10 cellular contexts compared by ENCODE assay signal in genomic region chrX:80334583-80334982, GRCh38.
DNase-seq lines count a peak whose midpoint lies in the region; ATAC-seq and TF ChIP-seq lines count a peak whose summit lies in the region.
"Had no signal": no experiment of that assay in that cellular context is flagged by ENCODE, and none has a peak within 500 bp of the region (broad histone marks: within the 10 kb centered on the region; RNA-seq: fewer than 3 reads in every experiment).

No MANE protein-coding gene starts in this region.

- H3K27ac Mint-ChIP-seq in H9 = no peak overlapping the region
- no peak overlapping the region for H3K27ac Mint-ChIP-seq in progenitor cell of endocrine pancreas
- H3K27ac Mint-ChIP-seq: memory B cell had no signal

- no peak overlapping the region for H3K14ac ChIP-seq in H9 (ENCODE audit: insufficient read depth, low read length)

- H2BK20ac ChIP-seq in H9 (ENCODE audit: low read depth, low read length, poor library complexity, severe bottlenecking) = no peak overlapping the region

- no peak overlapping the region for H3K4me3 Mint-ChIP-seq in H9
- H3K4me3 Mint-ChIP-seq in progenitor cell of endocrine pancreas (ENCODE audit: low read depth) = peak overlapping the region; percentile 56
- H3K4me3 Mint-ChIP-seq: memory B cell had no signal

- no peak overlapping the region for H3K23ac ChIP-seq in H9 (ENCODE audit: insufficient read length, low read depth, low read length)

- no peaks in the 10 kb centered on the region for H3K79me2 ChIP-seq in H9 (ENCODE audit: insufficient read depth, low read length)

- no peak overlapping the region for H4K91ac ChIP-seq in H9 (ENCODE audit: insufficient read length, low read depth, low read length)

- TF ChIP-seq CTCF in H9 (conservative IDR thresholded peaks at IDR 0.05) (no peak), progenitor cell of endocrine pancreas (IDR thresholded peaks at IDR 0.05; ENCODE audit: unreplicated experiment) (no peak)

- no CpG with 5 or more reads among the region's 7 CpGs for WGBS in H9 (ENCODE audit: extremely low coverage, insufficient read length, low lambda C conversion rate)

- H3K4ac ChIP-seq in H9 (ENCODE audit: low read depth, low read length) = no peak overlapping the region

- H2AK5ac ChIP-seq in H9 (ENCODE audit: insufficient read length, low read length) = no peak overlapping the region

- H4K8ac ChIP-seq in H9 (replicated peaks; ENCODE audit: insufficient read length, low read depth, low read length) = no peak overlapping the region

- H3K36me3 Mint-ChIP-seq in H9 (ENCODE audit: insufficient read depth in 1 of 3, low read depth in 3 of 3) (no peaks in the 10 kb centered on the region; a peak in 1 of 7 replicates), progenitor cell of endocrine pancreas (ENCODE audit: insufficient read depth) (no peaks in the 10 kb centered on the region)
- H3K36me3 Mint-ChIP-seq: memory B cell had no signal

- no peak overlapping the region for H4K5ac ChIP-seq in H9 (ENCODE audit: insufficient read length, low read depth, low read length)

- no peaks in the 10 kb centered on the region for H3K79me1 ChIP-seq in H9 (ENCODE audit: insufficient read depth, low read depth, low read length, poor library complexity, severe bottlenecking)

- no peak overlapping the region for H2BK120ac ChIP-seq in H9 (ENCODE audit: low read depth, low read length, poor library complexity, severe bottlenecking)

- peak overlapping the region; percentile 57 for H3K4me2 ChIP-seq in H9 (ENCODE audit: insufficient read depth, insufficient read length, low read length)

- H2BK12ac ChIP-seq in H9 (ENCODE audit: insufficient read length, low read depth, low read length) = no peak overlapping the region

- no peak overlapping the region for H2AFZ ChIP-seq in H9 (ENCODE audit: low read length)

- no peaks in the 10 kb centered on the region for H4K20me1 ChIP-seq in H9 (ENCODE audit: control insufficient read depth, insufficient read depth, insufficient read length)

- H3K9me3 ChIP-seq in H9 (ENCODE audit: control insufficient read depth, low read depth, low read length) (no peaks in the 10 kb centered on the region), adipocyte (ENCODE audit: control insufficient read depth, low read length) (no peaks in the 10 kb centered on the region), iPS-15b (ENCODE audit: control insufficient read depth, insufficient read depth, low read length) (no peaks in the 10 kb centered on the region)

- H2BK15ac ChIP-seq in H9 (ENCODE audit: low read depth, low read length) = no peak overlapping the region

- H3K36me3 ChIP-seq in adipocyte (ENCODE audit: control insufficient read depth, insufficient read depth, low read length, severe bottlenecking) (no peaks in the 10 kb centered on the region), iPS-15b (ENCODE audit: control insufficient read depth, insufficient read depth, low read length) (no peaks in the 10 kb centered on the region)

- ATAC-seq in HG03175 (IDR thresholded peaks at IDR 0.05; ENCODE audit: unreplicated experiment) = no peak

- H3K27ac ChIP-seq in H9 (ENCODE audit: insufficient read length, low read depth, low read length) = no peak overlapping the region

- no peak overlapping the region for H2BK5ac ChIP-seq in H9 (ENCODE audit: insufficient read length, low read length)

- H3K56ac ChIP-seq in H9 (ENCODE audit: insufficient read length, low read depth, low read length) = no peak overlapping the region

- H3K23me2 ChIP-seq in H9 (ENCODE audit: insufficient read length, low read depth, low read length, poor library complexity, severe bottlenecking) = no peaks in the 10 kb centered on the region

- H3K4me1 Mint-ChIP-seq in H9 (no peaks in the 10 kb centered on the region), progenitor cell of endocrine pancreas (ENCODE audit: low read depth) (no peaks in the 10 kb centered on the region)
- H3K4me1 Mint-ChIP-seq: memory B cell had no signal

- H3K18ac ChIP-seq in H9 (ENCODE audit: insufficient read length, low read depth, low read length) = no peak overlapping the region

- H3K9me3 Mint-ChIP-seq in H9 = peaks cover 42 to 45% of the 10 kb centered on the region in 2 experiments
- H3K9me3 Mint-ChIP-seq in progenitor cell of endocrine pancreas (ENCODE audit: low read depth) = peaks cover 28% of the 10 kb centered on the region

- H3K9ac ChIP-seq in H9 (ENCODE audit: extremely low read depth, insufficient read length, low read length) (no peak overlapping the region), adipocyte (ENCODE audit: low read length) (peak overlapping the region; percentile 78), iPS-15b (ENCODE audit: low read depth, low read length) (no peak overlapping the region)

- peak overlapping the region; percentile 84 for H3K4me3 ChIP-seq in adipocyte (ENCODE audit: low read length)
- H3K4me3 ChIP-seq in iPS-15b (ENCODE audit: low read depth, low read length) = peak overlapping the region; percentile 74

- no peaks in the 10 kb centered on the region for H3K27me3 ChIP-seq in H9 (ENCODE audit: insufficient read depth, low read length)
- no peaks in the 10 kb centered on the region for H3K27me3 ChIP-seq in adipocyte (replicated peaks; ENCODE audit: control insufficient read depth, insufficient read depth, low read length)
- H3K27me3 ChIP-seq in iPS-15b (ENCODE audit: control insufficient read depth, insufficient read depth, low read length) = no peaks in the 10 kb centered on the region

- no peak overlapping the region for H3T11ph ChIP-seq in H9 (ENCODE audit: low read length)

- no peaks in the 10 kb centered on the region for H3K27me3 Mint-ChIP-seq in H9 (ENCODE audit: low read depth)
- no peaks in the 10 kb centered on the region for H3K27me3 Mint-ChIP-seq in progenitor cell of endocrine pancreas
- H3K27me3 Mint-ChIP-seq: memory B cell had no signal

- H3K4me1 ChIP-seq in H9 (ENCODE audit: insufficient read depth, low read length) = no peaks in the 10 kb centered on the region
- H3K4me1 ChIP-seq in adipocyte (ENCODE audit: control insufficient read depth, insufficient read depth, low read length) = no peaks in the 10 kb centered on the region
- no peaks in the 10 kb centered on the region for H3K4me1 ChIP-seq in iPS-15b (ENCODE audit: control insufficient read depth, insufficient read depth, low read length)

- no peak for DNase-seq in H9
- DNase-seq in adipocyte (ENCODE audit: low read depth) = no peak
- no peak for DNase-seq in progenitor cell of endocrine pancreas (ENCODE audit: low spot score, unreplicated experiment)
- no peak for DNase-seq in COLO829 (ENCODE audit: low spot score)
- DNase-seq in activated CD4-positive, alpha-beta T cell treated with anti-CD3 and anti-CD28 coated beads, Interleukin-2, amount 50 U/mL, for 48 hours = no peak
- no peak for DNase-seq in AG08396 (ENCODE audit: low spot score)
- DNase-seq: HCEC 1CT had no signal
